2 cellular contexts compared by ENCODE assay signal in the genomic region with DNA sequence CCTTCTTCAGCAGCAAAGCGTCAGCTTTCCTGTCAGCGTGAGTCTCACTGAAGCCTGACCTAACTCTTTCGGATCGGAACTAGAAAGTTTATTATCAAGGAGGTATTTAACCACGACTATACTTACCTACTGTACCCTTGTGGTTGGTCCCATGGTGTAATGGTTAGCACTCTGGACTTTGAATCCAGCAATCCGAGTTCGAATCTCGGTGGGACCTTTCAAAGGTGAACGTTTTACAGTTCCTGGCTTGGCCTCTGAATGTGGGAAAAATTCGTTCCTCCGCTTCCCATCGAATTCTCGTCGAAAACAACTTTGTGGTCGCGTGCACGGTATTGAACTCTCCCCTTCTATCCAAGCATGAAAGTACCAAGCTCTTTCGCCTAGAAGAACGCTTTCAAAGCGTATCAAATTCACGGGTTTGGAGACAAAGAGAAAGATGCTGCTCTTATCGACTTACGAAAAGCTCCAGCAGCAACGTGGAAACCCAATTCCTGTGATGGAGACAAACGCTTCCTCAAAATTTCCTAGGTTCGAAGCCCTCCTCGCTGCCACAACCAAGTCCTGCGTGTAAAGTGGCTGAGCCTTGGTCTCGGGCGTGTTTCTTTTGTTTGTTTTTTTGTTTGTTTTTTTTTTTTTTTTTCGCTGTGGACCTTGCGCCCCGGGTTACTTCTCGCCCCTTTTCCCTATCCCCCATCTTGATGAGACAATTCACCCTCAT.
TF ChIP-seq lines count a peak whose summit lies in the region.

No MANE protein-coding gene starts in this region.

TF ChIP-seq in Ishikawa, 13 proteins besides CTCF, POLR2A, EP300 and RAD21 (continued from another document):
- TF ChIP-seq, protein P1, sequence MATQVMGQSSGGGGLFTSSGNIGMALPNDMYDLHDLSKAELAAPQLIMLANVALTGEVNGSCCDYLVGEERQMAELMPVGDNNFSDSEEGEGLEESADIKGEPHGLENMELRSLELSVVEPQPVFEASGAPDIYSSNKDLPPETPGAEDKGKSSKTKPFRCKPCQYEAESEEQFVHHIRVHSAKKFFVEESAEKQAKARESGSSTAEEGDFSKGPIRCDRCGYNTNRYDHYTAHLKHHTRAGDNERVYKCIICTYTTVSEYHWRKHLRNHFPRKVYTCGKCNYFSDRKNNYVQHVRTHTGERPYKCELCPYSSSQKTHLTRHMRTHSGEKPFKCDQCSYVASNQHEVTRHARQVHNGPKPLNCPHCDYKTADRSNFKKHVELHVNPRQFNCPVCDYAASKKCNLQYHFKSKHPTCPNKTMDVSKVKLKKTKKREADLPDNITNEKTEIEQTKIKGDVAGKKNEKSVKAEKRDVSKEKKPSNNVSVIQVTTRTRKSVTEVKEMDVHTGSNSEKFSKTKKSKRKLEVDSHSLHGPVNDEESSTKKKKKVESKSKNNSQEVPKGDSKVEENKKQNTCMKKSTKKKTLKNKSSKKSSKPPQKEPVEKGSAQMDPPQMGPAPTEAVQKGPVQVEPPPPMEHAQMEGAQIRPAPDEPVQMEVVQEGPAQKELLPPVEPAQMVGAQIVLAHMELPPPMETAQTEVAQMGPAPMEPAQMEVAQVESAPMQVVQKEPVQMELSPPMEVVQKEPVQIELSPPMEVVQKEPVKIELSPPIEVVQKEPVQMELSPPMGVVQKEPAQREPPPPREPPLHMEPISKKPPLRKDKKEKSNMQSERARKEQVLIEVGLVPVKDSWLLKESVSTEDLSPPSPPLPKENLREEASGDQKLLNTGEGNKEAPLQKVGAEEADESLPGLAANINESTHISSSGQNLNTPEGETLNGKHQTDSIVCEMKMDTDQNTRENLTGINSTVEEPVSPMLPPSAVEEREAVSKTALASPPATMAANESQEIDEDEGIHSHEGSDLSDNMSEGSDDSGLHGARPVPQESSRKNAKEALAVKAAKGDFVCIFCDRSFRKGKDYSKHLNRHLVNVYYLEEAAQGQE (IDR thresholded peaks at IDR 0.05; ENCODE audit: low read depth) = no peak
- TF ChIP-seq CREB1 (IDR thresholded peaks at IDR 0.05; ENCODE audit: low read depth) (no peak), TEAD4 (IDR thresholded peaks at IDR 0.05) (peak; percentile 86), YY1 (IDR thresholded peaks at IDR 0.05; ENCODE audit: low read depth) (0 out of 2 replicates have a peak, but pooled peaks have one; percentile 46), FOXM1 (IDR thresholded peaks at IDR 0.05; ENCODE audit: borderline replicate concordance, low read depth) (no peak), TCF12 (IDR thresholded peaks at IDR 0.05; ENCODE audit: low read depth) (no peak; the same call in 1 of the 2 replicates)

TF ChIP-seq in H1, 55 proteins besides CTCF, POLR2A, EP300 and RAD21 (continued from another document):
- TF ChIP-seq NRF1 (IDR thresholded peaks at IDR 0.05; ENCODE audit: low read depth, low read length) = no peak; the same call in 1 of the 2 replicates
- TF ChIP-seq, protein P2, sequence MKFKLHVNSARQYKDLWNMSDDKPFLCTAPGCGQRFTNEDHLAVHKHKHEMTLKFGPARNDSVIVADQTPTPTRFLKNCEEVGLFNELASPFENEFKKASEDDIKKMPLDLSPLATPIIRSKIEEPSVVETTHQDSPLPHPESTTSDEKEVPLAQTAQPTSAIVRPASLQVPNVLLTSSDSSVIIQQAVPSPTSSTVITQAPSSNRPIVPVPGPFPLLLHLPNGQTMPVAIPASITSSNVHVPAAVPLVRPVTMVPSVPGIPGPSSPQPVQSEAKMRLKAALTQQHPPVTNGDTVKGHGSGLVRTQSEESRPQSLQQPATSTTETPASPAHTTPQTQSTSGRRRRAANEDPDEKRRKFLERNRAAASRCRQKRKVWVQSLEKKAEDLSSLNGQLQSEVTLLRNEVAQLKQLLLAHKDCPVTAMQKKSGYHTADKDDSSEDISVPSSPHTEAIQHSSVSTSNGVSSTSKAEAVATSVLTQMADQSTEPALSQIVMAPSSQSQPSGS (IDR thresholded peaks at IDR 0.05; ENCODE audit: low read length) = peak; percentile 92
- TF ChIP-seq SIN3A (conservative IDR thresholded peaks at IDR 0.05 in 1 of 2, IDR thresholded peaks at IDR 0.05 in 1 of 2; ENCODE audit: low read depth in 1 of 2, low read length in 2 of 2) = peak; percentile 84 to 87; a peak in 3 of 4 replicates
- peak; percentile 90; the same call in 1 of the 2 replicates for TF ChIP-seq MAFK (IDR thresholded peaks at IDR 0.05; ENCODE audit: low read depth, low read length)
- TF ChIP-seq BRCA1 (IDR thresholded peaks at IDR 0.05; ENCODE audit: low read depth, low read length) = 0 out of 2 replicates have a peak, but pooled peaks have one; percentile 37
- peak; percentile 77 for TF ChIP-seq CEBPB (IDR thresholded peaks at IDR 0.05; ENCODE audit: low read depth, low read length)
- TF ChIP-seq SP4 (IDR thresholded peaks at IDR 0.05; ENCODE audit: low read length) = peak; percentile 80; the same call in 1 of the 2 replicates
- TF ChIP-seq TAF1 (IDR thresholded peaks at IDR 0.05; ENCODE audit: low read depth, low read length) = peak; percentile 50; the same call in 1 of the 2 replicates
- TF ChIP-seq SUZ12 (IDR thresholded peaks at IDR 0.05; ENCODE audit: low read length) = no peak
- TF ChIP-seq BACH1 (IDR thresholded peaks at IDR 0.05; ENCODE audit: low read length) = 0 out of 2 replicates have a peak, but pooled peaks have one; percentile 4
- peak; percentile 83 for TF ChIP-seq TEAD4 (IDR thresholded peaks at IDR 0.05; ENCODE audit: low read depth, low read length)
- TF ChIP-seq, protein P3, sequence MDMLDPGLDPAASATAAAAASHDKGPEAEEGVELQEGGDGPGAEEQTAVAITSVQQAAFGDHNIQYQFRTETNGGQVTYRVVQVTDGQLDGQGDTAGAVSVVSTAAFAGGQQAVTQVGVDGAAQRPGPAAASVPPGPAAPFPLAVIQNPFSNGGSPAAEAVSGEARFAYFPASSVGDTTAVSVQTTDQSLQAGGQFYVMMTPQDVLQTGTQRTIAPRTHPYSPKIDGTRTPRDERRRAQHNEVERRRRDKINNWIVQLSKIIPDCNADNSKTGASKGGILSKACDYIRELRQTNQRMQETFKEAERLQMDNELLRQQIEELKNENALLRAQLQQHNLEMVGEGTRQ (IDR thresholded peaks at IDR 0.05; ENCODE audit: low read length) = no peak
- no peak; the same call in 1 of the 2 replicates for TF ChIP-seq MAX (IDR thresholded peaks at IDR 0.05)
- no peak for TF ChIP-seq CBX5 (IDR thresholded peaks at IDR 0.05; ENCODE audit: low read depth, low read length)
- no peak for TF ChIP-seq SP2 (IDR thresholded peaks at IDR 0.05; ENCODE audit: low read length)
- peak; percentile 81 for TF ChIP-seq ASH2L (IDR thresholded peaks at IDR 0.05; ENCODE audit: low read length)
- TF ChIP-seq TCF12 (IDR thresholded peaks at IDR 0.05; ENCODE audit: low read depth, low read length) = 0 out of 2 replicates have a peak, but pooled peaks have one; percentile 22
- no peak for TF ChIP-seq KDM5A (IDR thresholded peaks at IDR 0.05; ENCODE audit: low read length)
- peak; percentile 63 for TF ChIP-seq TAF7 (optimal IDR thresholded peaks at IDR 0.05; ENCODE audit: borderline replicate concordance, low read depth, low read length)
- TF ChIP-seq SP1 (IDR thresholded peaks at IDR 0.05; ENCODE audit: low read depth, low read length) = 0 out of 2 replicates have a peak, but pooled peaks have one; percentile 45
- no peak for TF ChIP-seq CHD2 (IDR thresholded peaks at IDR 0.05; ENCODE audit: low read length)
